ENCODE assay signal across 19 cellular contexts in the genomic region with DNA sequence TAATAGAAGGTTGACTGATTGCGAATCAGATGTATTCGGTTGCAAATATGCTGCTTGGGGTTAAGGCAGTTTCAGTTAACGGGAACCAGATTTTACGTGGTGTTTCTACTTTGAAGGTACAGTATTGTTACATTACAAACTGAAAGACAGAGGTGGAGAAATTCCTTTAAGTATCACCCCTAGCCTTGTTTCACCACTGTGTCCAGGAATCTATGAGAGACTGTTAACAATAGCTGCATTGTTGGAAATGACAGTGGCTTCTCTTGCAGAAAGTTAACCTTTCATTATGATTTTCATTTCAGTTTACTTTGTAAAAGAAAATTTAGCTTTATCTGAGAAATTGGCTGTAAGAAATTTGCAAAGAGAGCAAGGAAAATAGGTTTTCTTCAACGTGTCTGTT. TPM values are rescaled to one million over a fixed set of nuclear protein-coding genes. Genes with fewer than 3 reads are reported as not detected.
DNase-seq lines count a peak whose midpoint lies in the region; ATAC-seq, FAIRE-seq and TF ChIP-seq lines count a peak whose summit lies in the region.
"Had no signal": no experiment of that assay in that cellular context is flagged by ENCODE, and none has a peak within 500 bp of the region (broad histone marks: within the 10 kb centered on the region; RNA-seq: fewer than 3 reads in every experiment).

No MANE protein-coding gene starts in this region.

- peaks cover 4% of the 10 kb centered on the region for H3K23me2 ChIP-seq in H1 (ENCODE audit: low read depth, low read length)

- peaks cover 37% of the 10 kb centered on the region for H3K79me2 ChIP-seq in HepG2 (ENCODE audit: insufficient read depth, low read length)
- H3K79me2 ChIP-seq in H1 (ENCODE audit: control insufficient read depth in 1 of 2, insufficient read depth in 2 of 2, low read length in 2 of 2), result peaks cover 0 to 51% of the 10 kb centered on the region in 2 experiments; a peak in 2 of 4 replicates

- no peak overlapping the region for H2AK5ac ChIP-seq in H1 (ENCODE audit: low read depth, low read length)

- no peak overlapping the region for H3K56ac ChIP-seq in H1 (replicated peaks; ENCODE audit: insufficient read length, low read depth, low read length)

- H2BK20ac ChIP-seq in H1 (ENCODE audit: low read length), result no peak overlapping the region

- H4K20me1 ChIP-seq in HepG2 (ENCODE audit: insufficient read depth, low read length) (no peaks in the 10 kb centered on the region), H1 (replicated peaks in 1 of 2; ENCODE audit: control insufficient read depth in 1 of 2, insufficient read depth in 2 of 2, low read length in 2 of 2) (peaks cover 2 to 6% of the 10 kb centered on the region in 2 experiments)

- peak; percentile 92 for FAIRE-seq in HepG2 (lab: Jason Lieb, UNC)
- no peak for FAIRE-seq in H1 (lab: Jason Lieb, UNC)
- FAIRE-seq: G401.6, RCC 7860 had no signal

- H3K4me2 ChIP-seq in HepG2 (ENCODE audit: low read depth, low read length) (peak overlapping the region; percentile 55), H1 (ENCODE audit: insufficient read depth in 1 of 2, low read depth in 2 of 2, low read length in 2 of 2) (peak overlapping the region; percentile 60 to 73)
- H3K4me2 ChIP-seq: BLaER1 treated with 17β-estradiol and CSF1 and Interleukin-3, amounts not matched to agents 10 nM and 100 nM had no signal

- peaks cover 10% of the 10 kb centered on the region for H3K4me1 Mint-ChIP-seq in nephron

- H2BK5ac ChIP-seq in H1 (ENCODE audit: low read depth, low read length), result no peak overlapping the region

- no peak overlapping the region for H3K18ac ChIP-seq in H1 (ENCODE audit: extremely low read depth, low read length)

- H2BK15ac ChIP-seq in H1 (ENCODE audit: low read length), result no peak overlapping the region

- H3K4me1 ChIP-seq in HepG2 (ENCODE audit: insufficient read depth, low read length) (peaks cover 18% of the 10 kb centered on the region; the same call in 1 of the 2 replicates), right lobe of liver (no peaks in the 10 kb centered on the region), H1 (replicated peaks in 1 of 4; ENCODE audit: control insufficient read depth in 3 of 4, insufficient read depth in 4 of 4, low read length in 3 of 4) (no peaks in the 10 kb centered on the region; a peak in 1 of 7 replicates), upper lobe of left lung (peaks cover 0 to 11% (median 0%) of the 10 kb centered on the region in 4 donors)

- no peaks in the 10 kb centered on the region for H3K36me3 ChIP-seq in HepG2 (replicated peaks in 1 of 2; ENCODE audit: control insufficient read depth in 1 of 2, insufficient read depth in 2 of 2, low read length in 2 of 2)
- no peaks in the 10 kb centered on the region for H3K36me3 ChIP-seq in right lobe of liver
- no peaks in the 10 kb centered on the region; a peak in 1 of 8 replicates for H3K36me3 ChIP-seq in H1 (ENCODE audit: control insufficient read depth in 2 of 4, insufficient read depth in 4 of 4, low read length in 3 of 4)
- H3K36me3 ChIP-seq in upper lobe of left lung, result no peaks in the 10 kb centered on the region
- H3K36me3 ChIP-seq: BLaER1 treated with 17β-estradiol and CSF1 and Interleukin-3, amounts not matched to agents 10 nM and 100 nM; gastrocnemius medialis had no signal

- peaks cover 13% of the 10 kb centered on the region for H3K9me3 Mint-ChIP-seq in nephron
- H3K9me3 Mint-ChIP-seq: activated CD8-positive, alpha-beta T cell treated with anti-CD3 and anti-CD28 coated beads for 36 hours; central memory CD8-positive, alpha-beta T cell had no signal

- H3K27ac ChIP-seq in HepG2 (ENCODE audit: extremely low read length, insufficient read depth, low read length) (peak overlapping the region; percentile 35), right lobe of liver (no peak overlapping the region), H1 (ENCODE audit: low read depth, low read length) (no peak overlapping the region), upper lobe of left lung (no peak overlapping the region)
- H3K27ac ChIP-seq: BLaER1 treated with 17β-estradiol and CSF1 and Interleukin-3, amounts not matched to agents 10 nM and 100 nM; gastrocnemius medialis had no signal

- no peak for ATAC-seq in HepG2
- ATAC-seq in right lobe of liver, result no peak
- no peak for ATAC-seq in upper lobe of left lung (ENCODE audit: low FRiP score in 2 of 2)
- no peak for ATAC-seq in GM21619 (IDR thresholded peaks at IDR 0.05; ENCODE audit: unreplicated experiment)
- ATAC-seq: activated CD8-positive, alpha-beta T cell treated with anti-CD3 and anti-CD28 coated beads for 36 hours; gastrocnemius medialis; left colon had no signal

- no peak overlapping the region for H2BK12ac ChIP-seq in H1 (ENCODE audit: low read depth, low read length)

- intact Hi-C loops in HepG2 (cut with micrococcal nuclease; ENCODE audit: unreplicated experiment) (loop anchor here (10.0 kb wide), 1 partner anchor 67 kb away; no protein-coding TSS in a partner anchor), right lobe of liver (cut with DNase I) (no loop called here)

- H3K14ac ChIP-seq in H1 (ENCODE audit: insufficient read length), result no peak overlapping the region

- H3K79me1 ChIP-seq in H1 (ENCODE audit: low read depth, low read length), result no peaks in the 10 kb centered on the region; the same call in 1 of the 2 replicates

- H3K4ac ChIP-seq in H1 (replicated peaks; ENCODE audit: insufficient read length, low read depth, low read length), result no peak overlapping the region

- DNase-seq in HepG2 (ENCODE audit: low spot score) (peak; percentile 59), right lobe of liver (no peak), H1 (ENCODE audit: low read depth in 1 of 2, low spot score in 2 of 2) (no peak), upper lobe of left lung (no peak), inferior parietal cortex (ENCODE audit: extremely low spot score) (no peak), DMS 273 (lab: John Stamatoyannopoulos, UW; ENCODE audit: unreplicated experiment) (no peak)
- DNase-seq: activated CD8-positive, alpha-beta T cell treated with anti-CD3 and anti-CD28 coated beads for 36 hours; activated naive CD4-positive, alpha-beta T cell treated with anti-CD3 and anti-CD28 coated beads, Interleukin-2, amount 50 U/mL, for 16 hours; aorta; gastrocnemius medialis; left colon; NCI-H1092 treated with DMSO at 0.1 percent for 48 hours; NCI-H2029 treated with DMSO at 0.1 percent for 48 hours had no signal

- peak overlapping the region; percentile 39 to 68 (median 63) for H3K4me3 Mint-ChIP-seq in nephron
- H3K4me3 Mint-ChIP-seq: activated CD8-positive, alpha-beta T cell treated with anti-CD3 and anti-CD28 coated beads for 36 hours; central memory CD8-positive, alpha-beta T cell had no signal

- no peak overlapping the region for H2AFZ ChIP-seq in HepG2 (ENCODE audit: low read length)
- H2AFZ ChIP-seq in H1 (ENCODE audit: low read length), result no peak overlapping the region

- no peak overlapping the region for H3K23ac ChIP-seq in H1 (ENCODE audit: insufficient read length)

- TF ChIP-seq EP300 in HepG2 (IDR thresholded peaks at IDR 0.05; ENCODE audit: low read depth in 2 of 2, low read length in 2 of 2) (no peak), HepG2 (CRISPR knock-in tag; IDR thresholded peaks at IDR 0.05; ENCODE audit: borderline replicate concordance) (no peak), H1 (IDR thresholded peaks at IDR 0.05; ENCODE audit: borderline replicate concordance in 1 of 2, low read depth in 2 of 2, low read length in 2 of 2) (no peak), upper lobe of left lung (IDR thresholded peaks at IDR 0.05) (no peak)

- H3K4me3 ChIP-seq in HepG2 (replicated peaks in 1 of 3; ENCODE audit: insufficient read depth in 1 of 3, low read depth in 2 of 3, low read length in 3 of 3) (peak overlapping the region; percentile 16 to 52 (median 38); a peak in 5 of 6 replicates), right lobe of liver (no peak overlapping the region), H1 (ENCODE audit: extremely low read depth in 1 of 4, insufficient read depth in 2 of 4, low read depth in 3 of 4, low read length in 4 of 4) (peak overlapping the region in 1 of 4 experiments; percentile 87; a peak in 3 of 8 replicates), upper lobe of left lung (peak overlapping the region in 1 of 4 donors; percentile 88)
- H3K4me3 ChIP-seq: BLaER1 treated with 17β-estradiol and CSF1 and Interleukin-3, amounts not matched to agents 10 nM and 100 nM; gastrocnemius medialis had no signal

- no peak overlapping the region for H4K8ac ChIP-seq in H1 (ENCODE audit: extremely low read depth, insufficient read depth, low read length)

- TF ChIP-seq CTCF in HepG2 (CRISPR knock-in tag; IDR thresholded peaks at IDR 0.05), result no peak
- TF ChIP-seq CTCF in right lobe of liver (IDR thresholded peaks at IDR 0.05), result no peak
- no peak for TF ChIP-seq CTCF in H1 (IDR thresholded peaks at IDR 0.05; ENCODE audit: control extremely low read depth in 1 of 3, insufficient read depth in 1 of 3, low read depth in 1 of 3, low read length in 3 of 3)
- TF ChIP-seq CTCF in nephron (IDR thresholded peaks at IDR 0.05; ENCODE audit: unreplicated experiment in 3 of 3), result no peak
- no peak for TF ChIP-seq CTCF in upper lobe of left lung (IDR thresholded peaks at IDR 0.05)

- no peak overlapping the region for H4K5ac ChIP-seq in H1 (ENCODE audit: insufficient read length, low read depth, low read length)

- TF ChIP-seq RAD21 in HepG2 (CRISPR knock-in tag; IDR thresholded peaks at IDR 0.05) (no peak), H1 (IDR thresholded peaks at IDR 0.05 in 1 of 2, conservative IDR thresholded peaks at IDR 0.05 in 1 of 2; ENCODE audit: low read depth in 2 of 2, low read length in 2 of 2) (no peak)

- no peaks in the 10 kb centered on the region for H3K9me3 ChIP-seq in HepG2 (ENCODE audit: low read length)
- H3K9me3 ChIP-seq in right lobe of liver, result no peaks in the 10 kb centered on the region
- no peaks in the 10 kb centered on the region for H3K9me3 ChIP-seq in H1 (ENCODE audit: insufficient read depth in 2 of 2, low read depth in 1 of 2, low read length in 1 of 2)
- H3K9me3 ChIP-seq in upper lobe of left lung, result no peaks in the 10 kb centered on the region
- H3K9me3 ChIP-seq: gastrocnemius medialis had no signal

- H3K27ac Mint-ChIP-seq in nephron, result no peak overlapping the region
- H3K27ac Mint-ChIP-seq: activated CD8-positive, alpha-beta T cell treated with anti-CD3 and anti-CD28 coated beads for 36 hours had no signal

- in situ Hi-C loops in HepG2 (cut with HindIII; ENCODE audit: extremely low pct_ligation_motif_present, low pct_unique_long_range_greater_than_20kb), result loop anchor here (10.0 to 25.0 kb wide), 2 partner anchors 184 to 247 kb away; partner anchors contain the start of gene RS1

- CTCF ChIA-PET in HepG2 (lab: Yijun Ruan, JAX; ENCODE audit: low intra/inter-chr PET ratio, low total read pairs) (no interaction called here), H1 (lab: Charles Lee; ENCODE audit: partially characterized antibody) (no interaction called here)

- H3K36me3 Mint-ChIP-seq in nephron (ENCODE audit: low read depth), result no peaks in the 10 kb centered on the region

- H3K27me3 ChIP-seq in HepG2 (ENCODE audit: control insufficient read depth in 1 of 2, insufficient read depth in 2 of 2, low read length in 2 of 2) (no peaks in the 10 kb centered on the region; a peak in 1 of 5 replicates), right lobe of liver (no peaks in the 10 kb centered on the region), H1 (replicated peaks in 1 of 4; ENCODE audit: control insufficient read depth in 3 of 4, extremely low read depth in 1 of 4, insufficient read depth in 3 of 4, low read length in 3 of 4) (no peaks in the 10 kb centered on the region), upper lobe of left lung (no peaks in the 10 kb centered on the region)
- H3K27me3 ChIP-seq: gastrocnemius medialis had no signal

- POLR2A ChIA-PET in HepG2 (lab: Yijun Ruan, JAX) (no interaction called here), H1 (lab: Charles Lee; ENCODE audit: partially characterized antibody) (no interaction called here)

- H3K9ac ChIP-seq in HepG2 (ENCODE audit: insufficient read depth, low read depth, low read length), result 0 out of 2 replicates have a peak overlapping the region, but pooled peaks have one; percentile 22
- H3K9ac ChIP-seq in H1 (replicated peaks in 1 of 4; ENCODE audit: extremely low read depth in 1 of 4, low read depth in 3 of 4, low read length in 3 of 4), result no peak overlapping the region
- H3K9ac ChIP-seq: BLaER1 treated with 17β-estradiol and CSF1 and Interleukin-3, amounts not matched to agents 10 nM and 100 nM had no signal

- no peak overlapping the region for H2BK120ac ChIP-seq in H1 (replicated peaks; ENCODE audit: low read depth, low read length)

- TF ChIP-seq POLR2A in HepG2 (IDR thresholded peaks at IDR 0.05; ENCODE audit: insufficient read depth in 1 of 2, low read depth in 2 of 2, low read length in 2 of 2) (no peak), right lobe of liver (IDR thresholded peaks at IDR 0.05) (no peak), H1 (IDR thresholded peaks at IDR 0.05; ENCODE audit: control extremely low read depth in 1 of 2, low read depth in 2 of 2, low read length in 2 of 2) (no peak), upper lobe of left lung (IDR thresholded peaks at IDR 0.05) (no peak)

- H3K27me3 Mint-ChIP-seq in nephron (ENCODE audit: low read depth), result peaks cover 12% of the 10 kb centered on the region
- H3K27me3 Mint-ChIP-seq: activated CD8-positive, alpha-beta T cell treated with anti-CD3 and anti-CD28 coated beads for 36 hours; central memory CD8-positive, alpha-beta T cell had no signal

- no TSS peak for BruUV-seq in HepG2 (replicated peaks; lab: Mats Ljungman, UMichigan)

- WGBS in HepG2 (ENCODE audit: low lambda C conversion rate), result 5% methylated on average over 5 of the region's 5 CpGs
- WGBS in right lobe of liver (ENCODE audit: insufficient coverage, low coverage, low lambda C conversion rate, missing lambda C conversion rate), result 45% methylated on average over 5 of the region's 5 CpGs
- 17% methylated on average over 5 of the region's 5 CpGs; no CpG with 5 or more reads in 1 of the 2 experiments for WGBS in H1 (ENCODE audit: extremely low coverage in 1 of 2, insufficient coverage in 1 of 2, insufficient read length in 1 of 2, insufficient replicate concordance in 2 of 2, low coverage in 1 of 2, low lambda C conversion rate in 2 of 2, missing lambda C conversion rate in 1 of 2), 2 experiments
- WGBS in upper lobe of left lung, 2 donors, result 55 to 81% methylated on average over 5 of the region's 5 CpGs

- no peak overlapping the region for H4K91ac ChIP-seq in H1 (replicated peaks; ENCODE audit: insufficient read length, low read length)

RNA-seq across cellular contexts. Expression of gene CDKL5, which starts 2.6 kb away (rescaled TPM):
- 7.0 and 9.2 TPM in 2 replicates for total RNA-seq in HepG2 (2016; rRNA removed; fragmentation: Illumina TruSeq; extraction: Trizol)
- 2.6 and 4.6 TPM in 2 replicates for total RNA-seq in HepG2 (2016; cell fraction: cytosol; rRNA removed; fragmentation: Illumina TruSeq; extraction: Trizol; ENCODE audit: low read depth)
- total RNA-seq in HepG2 (2016; cell fraction: insoluble cytoplasmic fraction; rRNA removed; fragmentation: Illumina TruSeq; extraction: Trizol), result 5.7 and 8.2 TPM in 2 replicates
- 3.7 and 3.9 TPM in 2 replicates for total RNA-seq in HepG2 (2016; cell fraction: membrane; rRNA removed; fragmentation: Illumina TruSeq; extraction: Trizol)
- total RNA-seq in HepG2 (2016; cell fraction: nucleus; rRNA removed; fragmentation: Illumina TruSeq; extraction: Trizol), result 14.0 and 14.8 TPM in 2 replicates
- 2.1 and 2.8 TPM in 2 replicates for polyA plus RNA-seq in HepG2 (2011; rRNA removed)
- polyA plus RNA-seq in HepG2 (2011; cell fraction: cytosol; rRNA removed), result 1.3 and 1.5 TPM in 2 replicates
- polyA plus RNA-seq in HepG2 (2011; cell fraction: nucleus; rRNA removed), result 2.6 and 3.3 TPM in 2 replicates
- polyA plus RNA-seq in HepG2 (2012), result 2.1 and 2.2 TPM in 2 replicates
- 0.06 and 0.17 TPM in 2 replicates for polyA plus RNA-seq in HepG2 (2016; cell fraction: cytosol; fragmentation: Illumina TruSeq; extraction: Trizol; ENCODE audit: low read depth)
- polyA plus RNA-seq in HepG2 (2016; cell fraction: insoluble cytoplasmic fraction; fragmentation: Illumina TruSeq; extraction: Trizol; ENCODE audit: low read depth), result 2.9 and 3.0 TPM in 2 replicates
- 0.21 and 0.27 TPM in 2 replicates for polyA plus RNA-seq in HepG2 (2016; cell fraction: membrane; fragmentation: Illumina TruSeq; extraction: Trizol; ENCODE audit: low read depth)
- 8.9 and 9.6 TPM in 2 replicates for polyA plus RNA-seq in HepG2 (2016; cell fraction: nucleus; fragmentation: Illumina TruSeq; extraction: Trizol; ENCODE audit: insufficient read depth, low read depth)
- 6.2 and 9.6 TPM in 2 replicates for polyA minus RNA-seq in HepG2 (2011; rRNA and poly(A)+ RNA removed; ENCODE audit: low replicate concordance)
- polyA minus RNA-seq in HepG2 (2011; cell fraction: cytosol; rRNA and poly(A)+ RNA removed), result 3.5 and 4.9 TPM in 2 replicates
- polyA minus RNA-seq in HepG2 (2011; cell fraction: nucleus; rRNA and poly(A)+ RNA removed), result 13.6 and 13.8 TPM in 2 replicates
- 1 to 10 TPM; 1.7 to 3.1 (median 2.4) TPM for total RNA-seq in right lobe of liver
- total RNA-seq in H1 (2021; fragmentation: NEBNext Ultra II Directional; extraction: Animal tissue kit (Norgen Biotek cat#: 25700)), result 15.1 and 15.6 TPM in 2 replicates
- polyA plus RNA-seq in H1 (2011; rRNA removed), result 3.8 and 5.5 TPM in 2 replicates
- polyA plus RNA-seq in H1 (2011; cell fraction: cytosol; rRNA removed), result 5.8 TPM
- 7.3 TPM for polyA plus RNA-seq in H1 (2011; cell fraction: nucleus; rRNA removed)
- 3.2 to 6.7 TPM (median 5.7 TPM) in 4 replicates for polyA plus RNA-seq in H1 (2012, experiment 1 of 2)
- 0.25 TPM for polyA plus RNA-seq in H1 (2012, experiment 2 of 2)
- 4.0 TPM for polyA plus RNA-seq in H1 (2013, experiment 1 of 2)
- polyA plus RNA-seq in H1 (2013, experiment 2 of 2), result 3.8 TPM
- polyA minus RNA-seq in H1 (2011; rRNA and poly(A)+ RNA removed), result 27.7 and 37.8 TPM in 2 replicates
- polyA minus RNA-seq in H1 (2011; cell fraction: cytosol; rRNA and poly(A)+ RNA removed), result 10.3 TPM
- polyA minus RNA-seq in H1 (2011; cell fraction: nucleus; rRNA and poly(A)+ RNA removed), result 21.6 TPM
- total RNA-seq in upper lobe of left lung, result 10 to 100 TPM; 17.8 to 47.1 (median 23.4) TPM

Comparison
In these comparisons a context has a peak if more than half of its experiments do, and no peak if none do; other contexts are left out.
1. H3K4me3 ChIP-seq: peak in HepG2 (3 of 3); none in right lobe of liver (0 of 3).